8 cellular contexts compared by ENCODE assay signal in the genomic region with DNA sequence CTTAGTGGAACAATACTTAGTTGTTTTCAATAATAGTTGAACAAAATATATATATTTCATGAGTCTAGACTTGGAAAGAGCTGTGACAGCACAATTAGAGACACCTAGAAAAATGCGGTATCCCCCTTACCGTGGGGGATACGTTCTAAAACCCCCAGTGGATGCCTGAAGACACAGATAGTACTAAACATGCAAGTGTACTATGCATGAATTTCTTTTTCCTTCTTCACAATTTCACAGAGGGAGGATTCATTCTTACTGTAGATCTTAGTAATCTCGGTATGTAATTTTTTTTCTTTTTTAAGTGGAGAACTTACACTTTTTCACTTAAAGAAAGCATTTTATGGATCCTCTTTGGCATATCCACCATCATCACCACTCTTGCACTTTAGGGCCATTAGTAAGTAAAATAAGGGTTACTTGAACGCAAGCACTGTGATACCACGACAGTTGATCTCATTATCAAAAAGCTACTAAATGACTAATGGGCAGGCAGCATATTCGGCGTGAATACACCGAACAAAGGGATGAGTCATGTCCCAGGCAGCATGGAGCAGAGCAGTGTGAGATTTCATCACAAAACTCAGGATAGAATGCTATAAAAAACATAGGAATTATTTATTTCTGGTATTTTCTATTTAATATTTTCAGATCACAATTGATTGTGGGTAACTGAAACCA.
DNase-seq lines count a peak whose midpoint lies in the region; ATAC-seq and TF ChIP-seq lines count a peak whose summit lies in the region.

No MANE protein-coding gene starts in this region.

- intact Hi-C loops in MCF 10A (cut with micrococcal nuclease) = no loop called here

- DNase-seq in Kasumi-1 (lab: John Stamatoyannopoulos, UW) (peak; percentile 7 to 17), MCF 10A (ENCODE audit: unreplicated experiment) (peak; percentile 90), memory B cell (ENCODE audit: low spot score in 2 of 2) (no peak), DMS114 treated with DMSO at 0.1 percent for 48 hours (lab: John Stamatoyannopoulos, UW; ENCODE audit: unreplicated experiment) (no peak), NK-92 (lab: John Stamatoyannopoulos, UW; ENCODE audit: unreplicated experiment) (no peak), NCI-H187 (lab: John Stamatoyannopoulos, UW) (no peak)

- H3K27ac Mint-ChIP-seq in MCF 10A (ENCODE audit: low read depth, unreplicated experiment) (peak overlapping the region; percentile 46), memory B cell (peak overlapping the region; percentile 87)

- CTCF ChIA-PET in MCF 10A (lab: Yijun Ruan, JAX) = interaction anchor here (0.8 to 1.2 kb wide), 4 partner anchors 17 to 333 kb away, joined by 3 to 8 read pairs (median 4); no protein-coding TSS in a partner anchor

- no peaks in the 10 kb centered on the region for H3K27me3 Mint-ChIP-seq in MCF 10A (ENCODE audit: insufficient read depth, unreplicated experiment)
- no peaks in the 10 kb centered on the region for H3K27me3 Mint-ChIP-seq in memory B cell

- peak overlapping the region; percentile 34 for H3K4me3 Mint-ChIP-seq in MCF 10A (ENCODE audit: unreplicated experiment)
- peak overlapping the region; percentile 79 for H3K4me3 Mint-ChIP-seq in memory B cell

- peaks cover 16% of the 10 kb centered on the region for H3K9me3 Mint-ChIP-seq in MCF 10A (ENCODE audit: unreplicated experiment)
- peaks cover 7% of the 10 kb centered on the region for H3K9me3 Mint-ChIP-seq in memory B cell

- H3K4me1 Mint-ChIP-seq in MCF 10A (ENCODE audit: insufficient read depth, unreplicated experiment) (peaks cover 10% of the 10 kb centered on the region), memory B cell (peaks cover 26% of the 10 kb centered on the region)

- POLR2A ChIA-PET in MCF 10A (lab: Yijun Ruan, JAX) = interaction anchor here (0.6 to 1.4 kb wide), 12 partner anchors 8 to 1730 kb away, joined by 3 to 7 read pairs (median 4); partner anchors contain the start of gene ZNF280D

- ATAC-seq in GM18498 (IDR thresholded peaks at IDR 0.05; ENCODE audit: unreplicated experiment) (peak; percentile 50), memory B cell (ENCODE audit: low read depth) (peak; percentile 70), GM18907 (IDR thresholded peaks at IDR 0.05; ENCODE audit: unreplicated experiment) (no peak)

- H3K36me3 Mint-ChIP-seq in MCF 10A (ENCODE audit: insufficient read depth, unreplicated experiment) (no peaks in the 10 kb centered on the region), memory B cell (peaks cover 13% of the 10 kb centered on the region)

- no peak for TF ChIP-seq CTCF in MCF 10A (IDR thresholded peaks at IDR 0.05; ENCODE audit: unreplicated experiment)

- no TSS peak for BruUV-seq in MCF 10A (replicated peaks; lab: Mats Ljungman, UMichigan)

Comparison
In these comparisons a context has a peak if more than half of its experiments do, and no peak if none do; other contexts are left out.
1. DNase-seq: peak in Kasumi-1 (2 of 2) and MCF 10A (single experiment); none in memory B cell (0 of 2), DMS114 treated with DMSO at 0.1 percent for 48 hours (single experiment), NK-92 (single experiment) and NCI-H187 (0 of 2).